ENCODE assay signal across 24 cellular contexts in genomic region chr20:50679753-50680105, GRCh38. TPM values are rescaled to one million over a fixed set of nuclear protein-coding genes. Genes with fewer than 3 reads are reported as not detected.
DNase-seq lines count a peak whose midpoint lies in the region; ATAC-seq, FAIRE-seq and TF ChIP-seq lines count a peak whose summit lies in the region.
"Had no signal": no experiment of that assay in that cellular context is flagged by ENCODE, and none has a peak within 500 bp of the region (broad histone marks: within the 10 kb centered on the region; RNA-seq: fewer than 3 reads in every experiment).

No MANE protein-coding gene starts in this region.

- no peaks in the 10 kb centered on the region for H3K27me3 ChIP-seq in adipocyte (replicated peaks; ENCODE audit: control insufficient read depth, insufficient read depth, low read length)
- no peaks in the 10 kb centered on the region for H3K27me3 ChIP-seq in HepG2 (ENCODE audit: control insufficient read depth in 1 of 2, insufficient read depth in 2 of 2, low read length in 2 of 2)
- no peaks in the 10 kb centered on the region for H3K27me3 ChIP-seq in skeletal muscle tissue (ENCODE audit: control insufficient read depth in 3 of 3, insufficient read depth in 3 of 3, low read length in 3 of 3)
- H3K27me3 ChIP-seq: heart right ventricle, left lung, sigmoid colon, tibial nerve had no signal

- H3K4me1 Mint-ChIP-seq in Calu3 (ENCODE audit: low read depth, unreplicated experiment) (peaks cover 51% of the 10 kb centered on the region), endothelial cell (ENCODE audit: unreplicated experiment) (peaks cover 7% of the 10 kb centered on the region)
- H3K4me1 Mint-ChIP-seq: activated CD4-positive, alpha-beta T cell treated with anti-CD3 and anti-CD28 coated beads, Interleukin-2, amount 10 ng/mL, durations not matched to agents 7 days and 5 days; naive thymus-derived CD8-positive, alpha-beta T cell had no signal

- peak overlapping the region; percentile 21 for H2AFZ ChIP-seq in HepG2 (ENCODE audit: low read length)

- BruUV-seq in Calu3 (replicated peaks; lab: Mats Ljungman, UMichigan) (no TSS peak), HepG2 (replicated peaks; lab: Mats Ljungman, UMichigan) (no TSS peak)

- intact Hi-C loops in Calu3 (cut with micrococcal nuclease; ENCODE audit: unreplicated experiment) (loop anchor here (2.0 kb wide), 1 partner anchor 21 kb away; no protein-coding TSS in a partner anchor), HepG2 (cut with micrococcal nuclease; ENCODE audit: unreplicated experiment) (loop anchor here (5.0 kb wide), 1 partner anchor 63 kb away; no protein-coding TSS in a partner anchor)

- peaks cover 23% of the 10 kb centered on the region for H3K36me3 ChIP-seq in adipocyte (ENCODE audit: control insufficient read depth, insufficient read depth, low read length, severe bottlenecking)
- no peaks in the 10 kb centered on the region for H3K36me3 ChIP-seq in HepG2 (replicated peaks in 1 of 2; ENCODE audit: control insufficient read depth in 1 of 2, insufficient read depth in 2 of 2, low read length in 2 of 2)
- no peaks in the 10 kb centered on the region for H3K36me3 ChIP-seq in skeletal muscle tissue (ENCODE audit: control insufficient read depth in 3 of 3, insufficient read depth in 3 of 3, low read length in 3 of 3)
- H3K36me3 ChIP-seq: heart right ventricle, left lung, sigmoid colon, tibial nerve had no signal

- DNase-seq in Calu3 (no peak), adipocyte (ENCODE audit: low read depth) (no peak), HepG2 (ENCODE audit: low spot score) (no peak), endothelial cell (ENCODE audit: low spot score) (no peak), NCI-H1436 (lab: John Stamatoyannopoulos, UW) (no peak)
- DNase-seq: activated CD4-positive, alpha-beta T cell treated with anti-CD3 and anti-CD28 coated beads, Interleukin-2, amount 10 ng/mL, durations not matched to agents 7 days and 5 days; activated CD8-positive, alpha-beta memory T cell treated with anti-CD3 and anti-CD28 coated beads, Interleukin-2, amount 50 U/mL, for 4 hours; cerebellar nuclear complex; EL; HCEC 1CT; heart right ventricle; midbrain; naive thymus-derived CD8-positive, alpha-beta T cell; NCI-H1092 treated with DMSO at 0.1 percent for 48 hours; NCI-H2029; sigmoid colon; T1000 had no signal

- H3K4me3 ChIP-seq in adipocyte (ENCODE audit: low read length) (no peak overlapping the region), HepG2 (replicated peaks in 1 of 3; ENCODE audit: insufficient read depth in 1 of 3, low read depth in 2 of 3, low read length in 3 of 3) (peak overlapping the region; percentile 44 to 69 (median 48)), skeletal muscle tissue (ENCODE audit: low read length in 3 of 3) (no peak overlapping the region)
- H3K4me3 ChIP-seq: heart right ventricle, left lung, sigmoid colon, tibial nerve had no signal

- CTCF ChIA-PET in Calu3 (lab: Charles Lee) (interaction anchor here (0.7 to 2.7 kb wide), 5 partner anchors 11 to 111 kb away, joined by 3 to 12 read pairs (median 6); no protein-coding TSS in a partner anchor), HepG2 (lab: Yijun Ruan, JAX; ENCODE audit: low intra/inter-chr PET ratio, low total read pairs) (no interaction called here)

- H3K9me3 ChIP-seq in adipocyte (ENCODE audit: control insufficient read depth, low read length) (no peaks in the 10 kb centered on the region), HepG2 (ENCODE audit: low read length) (no peaks in the 10 kb centered on the region), skeletal muscle tissue (ENCODE audit: control insufficient read depth in 3 of 3, low read length in 3 of 3) (no peaks in the 10 kb centered on the region)
- H3K9me3 ChIP-seq: heart right ventricle, left lung, sigmoid colon, tibial nerve had no signal

- H3K27me3 Mint-ChIP-seq in Calu3 (ENCODE audit: unreplicated experiment) (no peaks in the 10 kb centered on the region), endothelial cell (ENCODE audit: unreplicated experiment) (no peaks in the 10 kb centered on the region)
- H3K27me3 Mint-ChIP-seq: activated CD4-positive, alpha-beta T cell treated with anti-CD3 and anti-CD28 coated beads, Interleukin-2, amount 10 ng/mL, durations not matched to agents 7 days and 5 days; activated naive CD8-positive, alpha-beta T cell had no signal

- no peaks in the 10 kb centered on the region for H3K79me2 ChIP-seq in HepG2 (ENCODE audit: insufficient read depth, low read length)

- TF ChIP-seq POLR2A in HepG2 (IDR thresholded peaks at IDR 0.05; ENCODE audit: insufficient read depth in 1 of 2, low read depth in 2 of 2, low read length in 2 of 2) = no peak

- H3K4me3 Mint-ChIP-seq in Calu3 (ENCODE audit: low read depth, unreplicated experiment) (peak overlapping the region; percentile 62), endothelial cell (ENCODE audit: unreplicated experiment) (no peak overlapping the region)
- H3K4me3 Mint-ChIP-seq: activated CD4-positive, alpha-beta T cell treated with anti-CD3 and anti-CD28 coated beads, Interleukin-2, amount 10 ng/mL, durations not matched to agents 7 days and 5 days; activated naive CD8-positive, alpha-beta T cell; naive thymus-derived CD8-positive, alpha-beta T cell had no signal

- peak overlapping the region; percentile 98 for H3K4me2 ChIP-seq in HepG2 (ENCODE audit: low read depth, low read length)

- H4K20me1 ChIP-seq in HepG2 (ENCODE audit: insufficient read depth, low read length) = no peaks in the 10 kb centered on the region

- POLR2A ChIA-PET in HepG2 (lab: Yijun Ruan, JAX) = interaction anchor here (1.6 to 2.2 kb wide), 3 partner anchors 11 to 16 kb away, joined by 4 to 7 read pairs (median 4); no protein-coding TSS in a partner anchor

- no peak for FAIRE-seq in HepG2 (lab: Jason Lieb, UNC)
- FAIRE-seq: GM12892 had no signal

- TF ChIP-seq RAD21 in HepG2 (CRISPR knock-in tag; IDR thresholded peaks at IDR 0.05) = no peak

- peak overlapping the region; percentile 21 for H3K9ac ChIP-seq in adipocyte (ENCODE audit: low read length)
- peak overlapping the region; percentile 54 for H3K9ac ChIP-seq in HepG2 (ENCODE audit: insufficient read depth, low read depth, low read length)
- H3K9ac ChIP-seq in skeletal muscle tissue (ENCODE audit: low read depth in 1 of 3, low read length in 3 of 3) = no peak overlapping the region

- 10% methylated on average over 5 of the region's 5 CpGs for WGBS in HepG2 (ENCODE audit: low lambda C conversion rate)

- peak; percentile 28 for ATAC-seq in HepG2
- ATAC-seq in GM18873 (IDR thresholded peaks at IDR 0.05; ENCODE audit: low FRiP score, unreplicated experiment) = no peak
- ATAC-seq: naive thymus-derived CD8-positive, alpha-beta T cell had no signal

- H3K36me3 Mint-ChIP-seq in Calu3 (ENCODE audit: insufficient read depth, unreplicated experiment) = peaks cover 30% of the 10 kb centered on the region
- peaks cover 4% of the 10 kb centered on the region for H3K36me3 Mint-ChIP-seq in endothelial cell (ENCODE audit: low read depth, unreplicated experiment)
- H3K36me3 Mint-ChIP-seq: activated naive CD8-positive, alpha-beta T cell; naive thymus-derived CD8-positive, alpha-beta T cell had no signal

- peak overlapping the region; percentile 56 for H3K27ac ChIP-seq in HepG2 (ENCODE audit: extremely low read length, insufficient read depth, low read length)
- peak overlapping the region; percentile 57 for H3K27ac ChIP-seq in skeletal muscle tissue (ENCODE audit: low read depth, low read length)
- H3K27ac ChIP-seq: C4-2B, left lung had no signal

- H3K9me3 Mint-ChIP-seq in Calu3 (ENCODE audit: low read depth, unreplicated experiment) (no peaks in the 10 kb centered on the region), endothelial cell (ENCODE audit: unreplicated experiment) (no peaks in the 10 kb centered on the region)
- H3K9me3 Mint-ChIP-seq: activated CD4-positive, alpha-beta T cell treated with anti-CD3 and anti-CD28 coated beads, Interleukin-2, amount 10 ng/mL, durations not matched to agents 7 days and 5 days had no signal

- in situ Hi-C loops in HepG2 (cut with HindIII; ENCODE audit: extremely low pct_ligation_motif_present, low pct_unique_long_range_greater_than_20kb) = no loop called here

- peak overlapping the region; percentile 84 for H3K27ac Mint-ChIP-seq in Calu3 (ENCODE audit: unreplicated experiment)
- no peak overlapping the region for H3K27ac Mint-ChIP-seq in endothelial cell (ENCODE audit: unreplicated experiment)
- H3K27ac Mint-ChIP-seq: activated CD4-positive, alpha-beta T cell treated with anti-CD3 and anti-CD28 coated beads, Interleukin-2, amount 10 ng/mL, durations not matched to agents 7 days and 5 days; activated naive CD8-positive, alpha-beta T cell; naive thymus-derived CD8-positive, alpha-beta T cell had no signal

- TF ChIP-seq EP300 in HepG2 (IDR thresholded peaks at IDR 0.05; ENCODE audit: low read depth in 2 of 2, low read length in 2 of 2) (no peak), HepG2 (CRISPR knock-in tag; IDR thresholded peaks at IDR 0.05; ENCODE audit: borderline replicate concordance) (no peak)

- H3K4me1 ChIP-seq in adipocyte (ENCODE audit: control insufficient read depth, insufficient read depth, low read length) = peaks cover 29% of the 10 kb centered on the region
- peaks cover 68% of the 10 kb centered on the region for H3K4me1 ChIP-seq in HepG2 (ENCODE audit: insufficient read depth, low read length)
- H3K4me1 ChIP-seq in skeletal muscle tissue (ENCODE audit: control insufficient read depth in 3 of 3, insufficient read depth in 3 of 3, low read length in 3 of 3) = peaks cover 6 to 20% (median 17%) of the 10 kb centered on the region in 3 donors
- H3K4me1 ChIP-seq: left lung, sigmoid colon had no signal

- TF ChIP-seq CTCF in Calu3 (IDR thresholded peaks at IDR 0.05; ENCODE audit: unreplicated experiment) = no peak
- no peak for TF ChIP-seq CTCF in HepG2 (CRISPR knock-in tag; IDR thresholded peaks at IDR 0.05)
- TF ChIP-seq CTCF in endothelial cell (IDR thresholded peaks at IDR 0.05; ENCODE audit: unreplicated experiment) = no peak

RNA-seq across cellular contexts. Expression of gene RIPOR3, which starts 11.6 kb away (rescaled TPM):
- total RNA-seq in Calu3 (2022) = 2.8 and 4.0 TPM in 2 replicates
- not detected in 2 replicates for total RNA-seq in HepG2 (2016; rRNA removed; fragmentation: Illumina TruSeq; extraction: Trizol)
- not detected in 2 replicates for total RNA-seq in HepG2 (2016; cell fraction: cytosol; rRNA removed; fragmentation: Illumina TruSeq; extraction: Trizol; ENCODE audit: low read depth)
- total RNA-seq in HepG2 (2016; cell fraction: insoluble cytoplasmic fraction; rRNA removed; fragmentation: Illumina TruSeq; extraction: Trizol) = not detected in 2 replicates
- total RNA-seq in HepG2 (2016; cell fraction: membrane; rRNA removed; fragmentation: Illumina TruSeq; extraction: Trizol) = not detected in 2 replicates
- not detected in 2 replicates for total RNA-seq in HepG2 (2016; cell fraction: nucleus; rRNA removed; fragmentation: Illumina TruSeq; extraction: Trizol)
- 0.18 and 0.26 TPM in 2 replicates for polyA plus RNA-seq in HepG2 (2011; rRNA removed)
- polyA plus RNA-seq in HepG2 (2011; cell fraction: cytosol; rRNA removed) = 0.05 TPM in 2 replicates
- 1.9 and 2.1 TPM in 2 replicates for polyA plus RNA-seq in HepG2 (2011; cell fraction: nucleus; rRNA removed)
- polyA plus RNA-seq in HepG2 (2012) = 0.11 and 0.36 TPM in 2 replicates
- polyA plus RNA-seq in HepG2 (2016; cell fraction: cytosol; fragmentation: Illumina TruSeq; extraction: Trizol; ENCODE audit: low read depth) = not detected in 2 replicates
- polyA plus RNA-seq in HepG2 (2016; cell fraction: insoluble cytoplasmic fraction; fragmentation: Illumina TruSeq; extraction: Trizol; ENCODE audit: low read depth) = not detected in 2 replicates
- not detected in 2 replicates for polyA plus RNA-seq in HepG2 (2016; cell fraction: membrane; fragmentation: Illumina TruSeq; extraction: Trizol; ENCODE audit: low read depth)
- 0.13 TPM in 1 of 2 replicates, not detected in the other for polyA plus RNA-seq in HepG2 (2016; cell fraction: nucleus; fragmentation: Illumina TruSeq; extraction: Trizol; ENCODE audit: insufficient read depth, low read depth)
- 0.42 TPM in 1 of 2 replicates, not detected in the other for polyA minus RNA-seq in HepG2 (2011; rRNA and poly(A)+ RNA removed; ENCODE audit: low replicate concordance)
- not detected in 2 replicates for polyA minus RNA-seq in HepG2 (2011; cell fraction: cytosol; rRNA and poly(A)+ RNA removed)
- polyA minus RNA-seq in HepG2 (2011; cell fraction: nucleus; rRNA and poly(A)+ RNA removed) = 0.37 and 0.52 TPM in 2 replicates
- total RNA-seq in skeletal muscle tissue = 2.6 TPM
- 11.2 TPM for total RNA-seq in endothelial cell (ENCODE audit: unreplicated experiment)
- total RNA-seq: activated CD4-positive, alpha-beta T cell treated with anti-CD3 and anti-CD28 coated beads, Interleukin-2, amount 10 ng/mL, durations not matched to agents 7 days and 5 days; naive thymus-derived CD8-positive, alpha-beta T cell had no signal

RNA-seq across cellular contexts. Expression of gene PARD6B, which starts 51.7 kb away (rescaled TPM):
- total RNA-seq in Calu3 (2022) (114 and 127 TPM in 2 replicates), HepG2 (2016; rRNA removed; fragmentation: Illumina TruSeq; extraction: Trizol) (22.2 and 26.6 TPM in 2 replicates), skeletal muscle tissue (0.52 TPM), endothelial cell (ENCODE audit: unreplicated experiment) (7.1 TPM)
- total RNA-seq in HepG2 (2016; cell fraction: cytosol; rRNA removed; fragmentation: Illumina TruSeq; extraction: Trizol; ENCODE audit: low read depth) = 1.9 TPM in 2 replicates
- total RNA-seq in HepG2 (2016; cell fraction: insoluble cytoplasmic fraction; rRNA removed; fragmentation: Illumina TruSeq; extraction: Trizol) = 21.4 and 26.1 TPM in 2 replicates
- total RNA-seq in HepG2 (2016; cell fraction: membrane; rRNA removed; fragmentation: Illumina TruSeq; extraction: Trizol) = 10.5 and 11.8 TPM in 2 replicates
- 12.5 and 14.9 TPM in 2 replicates for total RNA-seq in HepG2 (2016; cell fraction: nucleus; rRNA removed; fragmentation: Illumina TruSeq; extraction: Trizol)
- polyA plus RNA-seq in HepG2 (2011; rRNA removed) = 6.0 and 6.9 TPM in 2 replicates
- polyA plus RNA-seq in HepG2 (2011; cell fraction: cytosol; rRNA removed) = 2.8 and 4.1 TPM in 2 replicates
- polyA plus RNA-seq in HepG2 (2011; cell fraction: nucleus; rRNA removed) = 2.6 and 3.1 TPM in 2 replicates
- 4.6 and 4.9 TPM in 2 replicates for polyA plus RNA-seq in HepG2 (2012)
- 0.35 and 0.57 TPM in 2 replicates for polyA plus RNA-seq in HepG2 (2016; cell fraction: cytosol; fragmentation: Illumina TruSeq; extraction: Trizol; ENCODE audit: low read depth)
- 8.8 and 9.1 TPM in 2 replicates for polyA plus RNA-seq in HepG2 (2016; cell fraction: insoluble cytoplasmic fraction; fragmentation: Illumina TruSeq; extraction: Trizol; ENCODE audit: low read depth)
- 2.6 and 2.7 TPM in 2 replicates for polyA plus RNA-seq in HepG2 (2016; cell fraction: membrane; fragmentation: Illumina TruSeq; extraction: Trizol; ENCODE audit: low read depth)
- polyA plus RNA-seq in HepG2 (2016; cell fraction: nucleus; fragmentation: Illumina TruSeq; extraction: Trizol; ENCODE audit: insufficient read depth, low read depth) = 13.0 and 13.3 TPM in 2 replicates
- polyA minus RNA-seq in HepG2 (2011; rRNA and poly(A)+ RNA removed; ENCODE audit: low replicate concordance) = 3.1 and 8.3 TPM in 2 replicates
- 22.0 and 24.4 TPM in 2 replicates for polyA minus RNA-seq in HepG2 (2011; cell fraction: cytosol; rRNA and poly(A)+ RNA removed)
- 10.6 and 14.4 TPM in 2 replicates for polyA minus RNA-seq in HepG2 (2011; cell fraction: nucleus; rRNA and poly(A)+ RNA removed)

Comparison
In these comparisons a context has a peak if more than half of its experiments do, and no peak if none do; other contexts are left out.
1. H3K4me3 ChIP-seq: peak in HepG2 (3 of 3); none in adipocyte (single experiment) and skeletal muscle tissue (0 of 3).
2. H3K9ac ChIP-seq: peak in adipocyte (single experiment) and HepG2 (single experiment); none in skeletal muscle tissue (0 of 3).